8 cellular contexts compared by ENCODE assay signal in the genomic region with DNA sequence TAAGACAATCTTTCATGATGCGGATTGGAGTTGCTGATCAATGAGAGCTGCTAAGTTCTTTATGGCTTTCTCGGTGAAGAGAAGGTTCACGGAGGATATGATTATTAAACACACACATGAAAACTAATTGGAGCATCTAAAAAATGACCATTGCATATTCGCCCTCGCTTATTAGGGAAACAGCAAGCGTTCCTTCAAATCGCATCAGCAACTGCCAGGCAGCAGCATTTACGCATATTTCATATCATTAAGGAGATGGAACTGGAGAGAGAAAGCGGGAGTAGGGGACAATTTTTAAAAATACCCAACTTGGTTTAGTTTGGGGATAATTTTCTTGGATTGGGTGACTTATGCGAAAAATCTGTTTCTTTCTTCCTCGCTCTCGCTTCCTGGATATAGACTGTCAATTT. TPM values are rescaled to one million over a fixed set of nuclear protein-coding genes. Genes with fewer than 3 reads are reported as not detected.
DNase-seq lines count a peak whose midpoint lies in the region; ATAC-seq, FAIRE-seq and TF ChIP-seq lines count a peak whose summit lies in the region.

No MANE protein-coding gene starts in this region.

- H3K4me3 ChIP-seq in OCI-LY7 (ENCODE audit: low read depth, low read length, poor library complexity, severe bottlenecking) (peak overlapping the region; percentile 79), esophagus (ENCODE audit: low read depth in 1 of 2, low read length in 2 of 2) (peak overlapping the region; percentile 49 to 66), prostate gland (peak overlapping the region; percentile 49 to 53)

- DNase-seq in EH (ENCODE audit: low read depth) (peak; percentile 18), OCI-LY7 (ENCODE audit: low spot score) (no peak), prostate gland (ENCODE audit: low spot score) (no peak), SW 1271 (lab: John Stamatoyannopoulos, UW) (no peak), GM12892 (ENCODE audit: insufficient read length) (no peak), T1000 (lab: John Stamatoyannopoulos, UW) (no peak)

- H3K27me3 ChIP-seq in esophagus (ENCODE audit: control insufficient read depth in 1 of 2, insufficient read depth in 2 of 2, low read length in 2 of 2): no peaks in the 10 kb centered on the region
- no peaks in the 10 kb centered on the region for H3K27me3 ChIP-seq in prostate gland (replicated peaks; ENCODE audit: insufficient read depth)

- peaks cover 49% of the 10 kb centered on the region for H3K79me2 ChIP-seq in OCI-LY7 (ENCODE audit: insufficient read depth, low read depth, low read length)

- no peak for ATAC-seq in HG02678 (IDR thresholded peaks at IDR 0.05; ENCODE audit: unreplicated experiment)

- H3K9me2 ChIP-seq in OCI-LY7 (ENCODE audit: insufficient read depth, low read length): no peaks in the 10 kb centered on the region

- H2AFZ ChIP-seq in OCI-LY7 (ENCODE audit: low read length): peak overlapping the region; percentile 75

- POLR2A ChIA-PET in OCI-LY7 (lab: Charles Lee): interaction anchor here (2.2 kb wide), 1 partner anchor 59 kb away, joined by 8 read pairs; no protein-coding TSS in a partner anchor

- 1% methylated on average over 12 of the region's 12 CpGs for WGBS in esophagus, 2 donors
- 0% methylated on average over 12 of the region's 12 CpGs for WGBS in prostate gland

- TF ChIP-seq POLR2A in prostate gland (IDR thresholded peaks at IDR 0.05) (no peak), GM12892 (IDR thresholded peaks at IDR 0.05; ENCODE audit: low read depth, low read length) (no peak)

- peaks cover 23% of the 10 kb centered on the region for H4K20me1 ChIP-seq in OCI-LY7 (ENCODE audit: insufficient read depth, low read length)

- no peak for TF ChIP-seq CTCF in OCI-LY7 (conservative IDR thresholded peaks at IDR 0.05; ENCODE audit: low read length)
- TF ChIP-seq CTCF in prostate gland (IDR thresholded peaks at IDR 0.05): no peak

- CTCF ChIA-PET in OCI-LY7 (lab: Charles Lee; ENCODE audit: unreplicated experiment): interaction anchor here (0.6 kb wide), 1 partner anchor 91 kb away, joined by 4 read pairs; no protein-coding TSS in a partner anchor

- no TSS peak for BruUV-seq in OCI-LY7 (replicated peaks; lab: Mats Ljungman, UMichigan)

- H3K36me3 ChIP-seq in OCI-LY7 (ENCODE audit: insufficient read depth, low read length) (peaks cover 25% of the 10 kb centered on the region), esophagus (ENCODE audit: control insufficient read depth in 2 of 2, insufficient read depth in 2 of 2, low read length in 1 of 2) (no peaks in the 10 kb centered on the region), prostate gland (no peaks in the 10 kb centered on the region)

- H3K9me3 ChIP-seq in OCI-LY7 (ENCODE audit: low read length): no peaks in the 10 kb centered on the region
- no peaks in the 10 kb centered on the region for H3K9me3 ChIP-seq in esophagus (ENCODE audit: control insufficient read depth in 2 of 2, insufficient read depth in 1 of 2, low read depth in 1 of 2, low read length in 1 of 2)
- H3K9me3 ChIP-seq in prostate gland: no peaks in the 10 kb centered on the region

- H3K4me1 ChIP-seq in OCI-LY7 (ENCODE audit: insufficient read depth, low read length, poor library complexity, severe bottlenecking): peaks cover 50% of the 10 kb centered on the region
- H3K4me1 ChIP-seq in esophagus (ENCODE audit: control insufficient read depth in 2 of 2, insufficient read depth in 2 of 2, low read length in 1 of 2): no peaks in the 10 kb centered on the region
- H3K4me1 ChIP-seq in prostate gland (replicated peaks): no peaks in the 10 kb centered on the region

- peak overlapping the region; percentile 91 for H3K4me2 ChIP-seq in OCI-LY7 (ENCODE audit: low read length)

- no peak for FAIRE-seq in GM12892 (lab: Jason Lieb, UNC)

- intact Hi-C loops in OCI-LY7 (cut with micrococcal nuclease; ENCODE audit: unreplicated experiment) (loop anchor here (1.0 to 5.0 kb wide), 2 partner anchors 63 to 607 kb away; a partner anchor contains a TSS), prostate gland (cut with DNase I) (loop anchor here (10.0 kb wide), 2 partner anchors 111 to 451 kb away; no protein-coding TSS in a partner anchor)

- H3K27ac ChIP-seq in OCI-LY7 (ENCODE audit: low read depth, low read length, poor library complexity, severe bottlenecking): peak overlapping the region; percentile 69
- no peak overlapping the region for H3K27ac ChIP-seq in esophagus (ENCODE audit: low read depth in 2 of 2, low read length in 1 of 2)
- H3K27ac ChIP-seq in prostate gland: no peak overlapping the region

RNA-seq across cellular contexts. Expression of a gene that starts 0.7 kb away (rescaled TPM):
- total RNA-seq in OCI-LY7 (2014; rRNA removed; shearing (Covaris generic)): 298 and 367 TPM in 2 replicates
- total RNA-seq in OCI-LY7 (2022): 310 and 338 TPM in 2 replicates
- polyA plus RNA-seq in esophagus: 1 to 10 TPM in 1 of 2 donors, under 1 TPM in 1; 0.88 to 1.3 TPM
- 10 to 100 TPM in 1 of 2 donors, under 1 TPM in 1; 0.46 to 10.7 TPM for total RNA-seq in prostate gland
- 0.34 TPM for polyA plus RNA-seq in GM12892 (2012; ENCODE audit: missing spikeins)

Comparison
In these comparisons a context has a peak if more than half of its experiments do, and no peak if none do; other contexts are left out.
1. RNA of a gene that starts 0.7 kb away (total RNA-seq): 298 to 367 TPM in OCI-LY7; 0.46 to 10.7 TPM in prostate gland; every median in the first group is over 10 times any median in the second.
2. Peak in every context shown above with its lines, with median percentiles within 50 percentile points of each other: H3K4me3 ChIP-seq.